ENCODE assay signal across 19 cellular contexts in genomic region chr3:27629381-27629780, GRCh38.
DNase-seq lines count a peak whose midpoint lies in the region; ATAC-seq, FAIRE-seq and TF ChIP-seq lines count a peak whose summit lies in the region.
"Had no signal": no experiment of that assay in that cellular context is flagged by ENCODE, and none has a peak within 500 bp of the region (broad histone marks: within the 10 kb centered on the region; RNA-seq: fewer than 3 reads in every experiment).

No MANE protein-coding gene starts in this region.

- no peak for ATAC-seq in activated T-cell treated with anti-CD3 and anti-CD28 coated beads, Interleukin-2, amount 50 U/mL, for 4 hours
- ATAC-seq in PC-3 = no peak
- no peak for ATAC-seq in activated T-helper 17 cell treated with anti-CD3 and anti-CD28 coated beads, Interleukin-2, amount 50 U/mL, for 72 hours (replicated peaks)

- H3K27me3 ChIP-seq in PC-3 (ENCODE audit: low read length) = no peaks in the 10 kb centered on the region
- no peaks in the 10 kb centered on the region for H3K27me3 ChIP-seq in testis

- H3K9ac ChIP-seq in PC-3 (ENCODE audit: low read length) = no peak overlapping the region
- H3K9ac ChIP-seq: BLaER1 had no signal

- FAIRE-seq in GM12892 (lab: Jason Lieb, UNC) = no peak
- FAIRE-seq: A204.1, D721Med had no signal

- POLR2A ChIA-PET in PC-3 (lab: Charles Lee; ENCODE audit: unreplicated experiment) = no interaction called here

- no peak overlapping the region for H3K4me3 ChIP-seq in PC-3 (ENCODE audit: low read length)
- no peak overlapping the region for H3K4me3 ChIP-seq in testis
- H3K4me3 ChIP-seq: BLaER1, HAP-1 had no signal

- H3K36me3 ChIP-seq in PC-3 (ENCODE audit: low read depth, low read length) = no peaks in the 10 kb centered on the region
- no peaks in the 10 kb centered on the region for H3K36me3 ChIP-seq in testis (ENCODE audit: low read depth, missing control alignments)
- H3K36me3 ChIP-seq: BLaER1, HAP-1 had no signal

- no peaks in the 10 kb centered on the region for H3F3A ChIP-seq in PC-3 (ENCODE audit: low read length, unreplicated experiment)

- H3K79me2 ChIP-seq in PC-3 (ENCODE audit: low read length) = no peaks in the 10 kb centered on the region

- BruUV-seq in PC-3 (replicated peaks; lab: Mats Ljungman, UMichigan) = no TSS peak

- H3K9me2 ChIP-seq in PC-3 (replicated peaks; ENCODE audit: low read length) = no peaks in the 10 kb centered on the region

- H3K27ac ChIP-seq in PC-3 (ENCODE audit: low read length) (peak overlapping the region; percentile 80), testis (no peak overlapping the region)
- H3K27ac ChIP-seq: BLaER1 had no signal

- no peak for DNase-seq in activated T-cell treated with anti-CD3 and anti-CD28 coated beads, Interleukin-2, amount 50 U/mL, for 24 hours
- DNase-seq in activated T-cell treated with anti-CD3 and anti-CD28 coated beads, Interleukin-2, amount 50 U/mL, for 4 hours = no peak
- DNase-seq in PC-3 = peak; percentile 34
- peak; percentile 67 to 77 for DNase-seq in lung microvascular endothelial cell (ENCODE audit: low read depth in 2 of 2)
- DNase-seq in NCI-H187 treated with DMSO at 0.1 percent for 48 hours (lab: John Stamatoyannopoulos, UW) = no peak
- DNase-seq in GM12892 (ENCODE audit: insufficient read length) = no peak
- DNase-seq in testis = no peak
- DNase-seq: CD8-positive, alpha-beta memory T cell; DMS79; KBM-7; NCI-H1436 treated with DMSO at 0.1 percent for 48 hours; NCI-H2081 treated with DMSO at 0.1 percent for 48 hours; NCI-H524; SHP77 treated with DMSO at 0.1 percent for 48 hours had no signal

- 53 to 57% methylated on average over 2 of the region's 2 CpGs for WGBS in testis, 2 donors

- intact Hi-C loops in PC-3 (cut with micrococcal nuclease) (loop anchor here (2.0 kb wide), 2 partner anchors 51 to 145 kb away; partner anchors contain the start of gene SLC4A7), testis (cut with DNase I; ENCODE audit: low total_unique reads) (no loop called here)

- H3K4me3 Mint-ChIP-seq in activated T-cell treated with anti-CD3 and anti-CD28 coated beads, Interleukin-2, amount 50 U/mL, for 24 hours = no peak overlapping the region
- no peak overlapping the region for H3K4me3 Mint-ChIP-seq in activated T-cell treated with anti-CD3 and anti-CD28 coated beads, Interleukin-2, amount 50 U/mL, for 4 hours
- peak overlapping the region; percentile 42 for H3K4me3 Mint-ChIP-seq in activated T-helper 17 cell treated with anti-CD3 and anti-CD28 coated beads, Interleukin-2, amount 50 U/mL, for 72 hours

- no peaks in the 10 kb centered on the region for H3K27me3 Mint-ChIP-seq in activated T-cell treated with anti-CD3 and anti-CD28 coated beads, Interleukin-2, amount 50 U/mL, for 24 hours
- no peaks in the 10 kb centered on the region for H3K27me3 Mint-ChIP-seq in activated T-cell treated with anti-CD3 and anti-CD28 coated beads, Interleukin-2, amount 50 U/mL, for 4 hours (ENCODE audit: low read depth)
- H3K27me3 Mint-ChIP-seq in activated T-helper 17 cell treated with anti-CD3 and anti-CD28 coated beads, Interleukin-2, amount 50 U/mL, for 72 hours = no peaks in the 10 kb centered on the region
- H3K27me3 Mint-ChIP-seq: CD8-positive, alpha-beta memory T cell had no signal

- peaks cover 54% of the 10 kb centered on the region for H3K4me1 Mint-ChIP-seq in activated T-cell treated with anti-CD3 and anti-CD28 coated beads, Interleukin-2, amount 50 U/mL, for 24 hours (ENCODE audit: low read depth)
- H3K4me1 Mint-ChIP-seq in activated T-cell treated with anti-CD3 and anti-CD28 coated beads, Interleukin-2, amount 50 U/mL, for 4 hours (ENCODE audit: low read depth) = peaks cover 59% of the 10 kb centered on the region
- H3K4me1 Mint-ChIP-seq in activated T-helper 17 cell treated with anti-CD3 and anti-CD28 coated beads, Interleukin-2, amount 50 U/mL, for 72 hours = peaks cover 34% of the 10 kb centered on the region

- peak overlapping the region; percentile 59 for H3K4me2 ChIP-seq in PC-3 (ENCODE audit: low read length)
- H3K4me2 ChIP-seq: BLaER1 had no signal

- H3K9me3 Mint-ChIP-seq in activated T-cell treated with anti-CD3 and anti-CD28 coated beads, Interleukin-2, amount 50 U/mL, for 24 hours = no peaks in the 10 kb centered on the region
- H3K9me3 Mint-ChIP-seq in activated T-cell treated with anti-CD3 and anti-CD28 coated beads, Interleukin-2, amount 50 U/mL, for 4 hours = no peaks in the 10 kb centered on the region
- no peaks in the 10 kb centered on the region for H3K9me3 Mint-ChIP-seq in activated T-helper 17 cell treated with anti-CD3 and anti-CD28 coated beads, Interleukin-2, amount 50 U/mL, for 72 hours
- H3K9me3 Mint-ChIP-seq: CD8-positive, alpha-beta memory T cell had no signal

- CTCF ChIA-PET in PC-3 (lab: Charles Lee) = no interaction called here

- no peak overlapping the region for H2AFZ ChIP-seq in PC-3 (ENCODE audit: low read length)

- no peak for TF ChIP-seq CTCF in PC-3 (conservative IDR thresholded peaks at IDR 0.05; ENCODE audit: low read depth, low read length)
- TF ChIP-seq CTCF in testis (IDR thresholded peaks at IDR 0.05) = no peak

- no peaks in the 10 kb centered on the region for H4K20me1 ChIP-seq in PC-3 (ENCODE audit: low read length)
- H4K20me1 ChIP-seq: BLaER1 had no signal

- peak overlapping the region; percentile 27 for H3K27ac Mint-ChIP-seq in activated T-cell treated with anti-CD3 and anti-CD28 coated beads, Interleukin-2, amount 50 U/mL, for 24 hours
- peak overlapping the region; percentile 71 for H3K27ac Mint-ChIP-seq in activated T-helper 17 cell treated with anti-CD3 and anti-CD28 coated beads, Interleukin-2, amount 50 U/mL, for 72 hours

- TF ChIP-seq POLR2A in GM12892 (IDR thresholded peaks at IDR 0.05; ENCODE audit: low read depth, low read length) (no peak), testis (IDR thresholded peaks at IDR 0.05) (no peak)

- peaks cover 4% of the 10 kb centered on the region for H3K36me3 Mint-ChIP-seq in activated T-cell treated with anti-CD3 and anti-CD28 coated beads, Interleukin-2, amount 50 U/mL, for 24 hours (ENCODE audit: low read depth)
- no peaks in the 10 kb centered on the region for H3K36me3 Mint-ChIP-seq in activated T-cell treated with anti-CD3 and anti-CD28 coated beads, Interleukin-2, amount 50 U/mL, for 4 hours (ENCODE audit: insufficient read depth)
- H3K36me3 Mint-ChIP-seq in activated T-helper 17 cell treated with anti-CD3 and anti-CD28 coated beads, Interleukin-2, amount 50 U/mL, for 72 hours (ENCODE audit: low read depth) = no peaks in the 10 kb centered on the region

- H3K9me3 ChIP-seq in PC-3 (ENCODE audit: low read length) = no peaks in the 10 kb centered on the region
- H3K9me3 ChIP-seq in testis = no peaks in the 10 kb centered on the region
- H3K9me3 ChIP-seq: HAP-1 had no signal

- peaks cover 56% of the 10 kb centered on the region for H3K4me1 ChIP-seq in PC-3 (ENCODE audit: insufficient read depth, low read length)
- peaks cover 10% of the 10 kb centered on the region for H3K4me1 ChIP-seq in testis

Comparison
In these comparisons a context has a peak if more than half of its experiments do, and no peak if none do; other contexts are left out.
1. DNase-seq: peak in PC-3 (single experiment) and lung microvascular endothelial cell (2 of 2); none in activated T-cell treated with anti-CD3 and anti-CD28 coated beads, Interleukin-2, amount 50 U/mL, for 24 hours (single experiment), activated T-cell treated with anti-CD3 and anti-CD28 coated beads, Interleukin-2, amount 50 U/mL, for 4 hours (single experiment), NCI-H187 treated with DMSO at 0.1 percent for 48 hours (single experiment), GM12892 (single experiment) and testis (single experiment).